ENCODE assay signal across 8 cellular contexts in genomic region chr7:137934941-137935848, GRCh38.
DNase-seq lines count a peak whose midpoint lies in the region; ATAC-seq and TF ChIP-seq lines count a peak whose summit lies in the region.

No MANE protein-coding gene starts in this region.

- H3K79me2 ChIP-seq in mammary epithelial cell (ENCODE audit: insufficient read depth, low read length): peaks cover 75% of the 10 kb centered on the region

- no TSS peak for BruUV-seq in mammary epithelial cell (replicated peaks; lab: Mats Ljungman, UMichigan)

- no peak overlapping the region for H3K4me3 ChIP-seq in right atrium auricular region
- H3K4me3 ChIP-seq in mammary epithelial cell (replicated peaks in 1 of 3; ENCODE audit: insufficient read depth in 1 of 3, low read depth in 2 of 3, low read length in 3 of 3): no peak overlapping the region
- H3K4me3 ChIP-seq in tibial nerve: peak overlapping the region in 2 of 4 donors; percentile 10 to 16

- H3K27me3 ChIP-seq in right atrium auricular region (no peaks in the 10 kb centered on the region), mammary epithelial cell (ENCODE audit: insufficient read depth, low read length) (no peaks in the 10 kb centered on the region), tibial nerve (no peaks in the 10 kb centered on the region)

- H2AFZ ChIP-seq in mammary epithelial cell (ENCODE audit: low read depth, low read length): no peak overlapping the region

- in situ Hi-C loops in mammary epithelial cell (cut with MboI; ENCODE audit: low sequenced_read_pairs in 2 of 2): no loop called here

- no peaks in the 10 kb centered on the region for H3K36me3 ChIP-seq in right atrium auricular region
- no peaks in the 10 kb centered on the region for H3K36me3 ChIP-seq in mammary epithelial cell (ENCODE audit: insufficient read depth, low read length)
- no peaks in the 10 kb centered on the region for H3K36me3 ChIP-seq in tibial nerve

- H3K9me3 ChIP-seq in right atrium auricular region (no peaks in the 10 kb centered on the region), mammary epithelial cell (replicated peaks; ENCODE audit: insufficient read depth, low read length) (no peaks in the 10 kb centered on the region), tibial nerve (no peaks in the 10 kb centered on the region)

- intact Hi-C loops in Right ventricle myocardium superior (cut with DNase I) (no loop called here), mammary epithelial cell (cut with micrococcal nuclease) (no loop called here)

- peak overlapping the region; percentile 43 to 66 for H3K27ac ChIP-seq in right atrium auricular region
- H3K27ac ChIP-seq in mammary epithelial cell (ENCODE audit: insufficient read depth, low read depth, low read length): peak overlapping the region; percentile 22
- peak overlapping the region in 3 of 4 donors; percentile 66 to 82 (median 78) for H3K27ac ChIP-seq in tibial nerve

- TF ChIP-seq CTCF in right atrium auricular region (IDR thresholded peaks at IDR 0.05) (no peak), mammary epithelial cell (conservative IDR thresholded peaks at IDR 0.05 in 1 of 2, IDR thresholded peaks at IDR 0.05 in 1 of 2; ENCODE audit: extremely low read depth in 1 of 2, insufficient read depth in 1 of 2, low read depth in 1 of 2, low read length in 2 of 2) (no peak), tibial nerve (IDR thresholded peaks at IDR 0.05) (no peak)

- no peak for TF ChIP-seq EP300 in tibial nerve (IDR thresholded peaks at IDR 0.05)

- TF ChIP-seq POLR2A in tibial nerve (IDR thresholded peaks at IDR 0.05): no peak

- dilution Hi-C loops in mammary epithelial cell (cut with HindIII; ENCODE audit: low sequenced_read_pairs): loop anchor here (5.0 kb wide), 1 partner anchor 62 kb away; no protein-coding TSS in a partner anchor

- H3K9ac ChIP-seq in mammary epithelial cell (ENCODE audit: insufficient read depth, low read length): no peak overlapping the region

- H3K4me2 ChIP-seq in mammary epithelial cell (ENCODE audit: insufficient read depth, low read depth, low read length): peak overlapping the region; percentile 54

- no peak for ATAC-seq in Right ventricle myocardium superior (ENCODE audit: poor library complexity)
- ATAC-seq in HG03139 (IDR thresholded peaks at IDR 0.05; ENCODE audit: unreplicated experiment): peak; percentile 70

- CTCF ChIA-PET in mammary epithelial cell (lab: Charles Lee; ENCODE audit: low non-redundant PET): no interaction called here

- H3K4me1 ChIP-seq in right atrium auricular region (peaks cover 0 to 67% of the 10 kb centered on the region in 2 donors), mammary epithelial cell (ENCODE audit: insufficient read depth, low read length) (peaks cover 52% of the 10 kb centered on the region), tibial nerve (peaks cover 0 to 77% (median 45%) of the 10 kb centered on the region in 4 donors)

- H4K20me1 ChIP-seq in mammary epithelial cell (ENCODE audit: insufficient read depth, low read length): no peaks in the 10 kb centered on the region

- 71% methylated on average over 7 of the region's 7 CpGs for whole genome bisulfite sequencing in mammary epithelial cell (ENCODE audit: low coverage, missing lambda C conversion rate)
- 46 to 52% methylated on average over 7 of the region's 7 CpGs for WGBS in tibial nerve, 2 donors

- DNase-seq in right atrium auricular region (ENCODE audit: low spot score) (no peak), Right ventricle myocardium superior (no peak), mammary epithelial cell (no peak), tibial nerve (ENCODE audit: low spot score in 2 of 2) (no peak), SIG-M5 treated with dmso at 0.1 percent for 504 hours (lab: John Stamatoyannopoulos, UW; ENCODE audit: unreplicated experiment) (no peak), NCI-H2029 treated with DMSO at 0.1 percent for 48 hours (lab: John Stamatoyannopoulos, UW) (no peak), putamen (ENCODE audit: low spot score) (no peak)

Comparison
In these comparisons a context has a peak if more than half of its experiments do, and no peak if none do; other contexts are left out.
1. H3K27ac ChIP-seq: peak in every context shown above with its lines; median percentile 78 in tibial nerve; 54 in right atrium auricular region; 22 in mammary epithelial cell.